ENCODE assay signal across 1 cellular context in the genomic region with DNA sequence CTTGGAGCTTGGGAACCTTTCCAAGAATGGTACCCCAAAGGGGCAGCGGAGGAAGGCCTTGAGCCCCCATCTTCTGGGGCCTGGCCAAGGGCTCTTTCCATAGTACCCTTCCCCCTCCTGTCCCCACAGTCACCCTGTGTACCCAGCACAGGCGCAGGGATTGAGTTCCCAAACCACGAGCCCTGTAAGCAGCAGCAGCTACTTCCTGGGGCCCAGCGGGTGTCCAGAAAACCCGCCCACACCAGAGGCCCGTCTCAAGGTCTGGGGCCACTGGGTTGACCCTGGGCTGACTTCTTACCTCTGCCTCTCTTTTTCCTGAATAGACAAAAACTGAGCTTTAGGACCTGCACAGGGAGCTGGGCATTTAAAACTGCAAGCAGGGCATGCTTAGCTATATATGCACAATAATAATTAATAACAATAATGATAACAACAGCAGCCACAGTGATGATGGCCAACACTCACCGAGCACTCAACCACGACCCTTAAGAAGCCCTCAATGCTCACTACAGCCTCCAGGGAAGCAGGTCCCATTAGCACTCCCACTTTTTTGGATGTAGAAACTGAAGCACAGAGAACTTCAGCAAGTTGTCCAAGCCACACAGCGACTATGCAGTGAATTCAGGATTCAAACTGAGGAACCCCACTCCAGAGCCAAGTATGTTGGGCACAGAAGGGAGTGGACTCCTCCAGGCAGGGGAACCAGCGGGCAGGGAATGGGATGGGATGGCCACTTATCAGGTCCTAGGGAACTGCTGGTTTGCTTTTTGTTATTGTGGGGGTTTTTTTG.
TF ChIP-seq lines count a peak whose summit lies in the region.

No MANE protein-coding gene starts in this region.

TF ChIP-seq in HCT116, 20 proteins besides CTCF, POLR2A, EP300 and RAD21 (continued from another document):
- TF ChIP-seq, protein P1, sequence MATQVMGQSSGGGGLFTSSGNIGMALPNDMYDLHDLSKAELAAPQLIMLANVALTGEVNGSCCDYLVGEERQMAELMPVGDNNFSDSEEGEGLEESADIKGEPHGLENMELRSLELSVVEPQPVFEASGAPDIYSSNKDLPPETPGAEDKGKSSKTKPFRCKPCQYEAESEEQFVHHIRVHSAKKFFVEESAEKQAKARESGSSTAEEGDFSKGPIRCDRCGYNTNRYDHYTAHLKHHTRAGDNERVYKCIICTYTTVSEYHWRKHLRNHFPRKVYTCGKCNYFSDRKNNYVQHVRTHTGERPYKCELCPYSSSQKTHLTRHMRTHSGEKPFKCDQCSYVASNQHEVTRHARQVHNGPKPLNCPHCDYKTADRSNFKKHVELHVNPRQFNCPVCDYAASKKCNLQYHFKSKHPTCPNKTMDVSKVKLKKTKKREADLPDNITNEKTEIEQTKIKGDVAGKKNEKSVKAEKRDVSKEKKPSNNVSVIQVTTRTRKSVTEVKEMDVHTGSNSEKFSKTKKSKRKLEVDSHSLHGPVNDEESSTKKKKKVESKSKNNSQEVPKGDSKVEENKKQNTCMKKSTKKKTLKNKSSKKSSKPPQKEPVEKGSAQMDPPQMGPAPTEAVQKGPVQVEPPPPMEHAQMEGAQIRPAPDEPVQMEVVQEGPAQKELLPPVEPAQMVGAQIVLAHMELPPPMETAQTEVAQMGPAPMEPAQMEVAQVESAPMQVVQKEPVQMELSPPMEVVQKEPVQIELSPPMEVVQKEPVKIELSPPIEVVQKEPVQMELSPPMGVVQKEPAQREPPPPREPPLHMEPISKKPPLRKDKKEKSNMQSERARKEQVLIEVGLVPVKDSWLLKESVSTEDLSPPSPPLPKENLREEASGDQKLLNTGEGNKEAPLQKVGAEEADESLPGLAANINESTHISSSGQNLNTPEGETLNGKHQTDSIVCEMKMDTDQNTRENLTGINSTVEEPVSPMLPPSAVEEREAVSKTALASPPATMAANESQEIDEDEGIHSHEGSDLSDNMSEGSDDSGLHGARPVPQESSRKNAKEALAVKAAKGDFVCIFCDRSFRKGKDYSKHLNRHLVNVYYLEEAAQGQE (IDR thresholded peaks at IDR 0.05; ENCODE audit: low read depth) = no peak
- TF ChIP-seq MAX (IDR thresholded peaks at IDR 0.05) = no peak; the same call in 1 of the 2 replicates
- peak; percentile 63 for TF ChIP-seq SP1 (IDR thresholded peaks at IDR 0.05; ENCODE audit: low read depth)
- no peak for TF ChIP-seq ZFX (IDR thresholded peaks at IDR 0.05)
- no peak for TF ChIP-seq EZH2phosphoT487 (IDR thresholded peaks at IDR 0.05; ENCODE audit: borderline replicate concordance)
- TF ChIP-seq FOSL1 (IDR thresholded peaks at IDR 0.05; ENCODE audit: low read depth) = no peak
- TF ChIP-seq ZBTB33 (IDR thresholded peaks at IDR 0.05; ENCODE audit: extremely low read depth, insufficient replicate concordance, low read length) = no peak
